Comparison of ENCODE assay signal across 30 cellular contexts in the genomic region with DNA sequence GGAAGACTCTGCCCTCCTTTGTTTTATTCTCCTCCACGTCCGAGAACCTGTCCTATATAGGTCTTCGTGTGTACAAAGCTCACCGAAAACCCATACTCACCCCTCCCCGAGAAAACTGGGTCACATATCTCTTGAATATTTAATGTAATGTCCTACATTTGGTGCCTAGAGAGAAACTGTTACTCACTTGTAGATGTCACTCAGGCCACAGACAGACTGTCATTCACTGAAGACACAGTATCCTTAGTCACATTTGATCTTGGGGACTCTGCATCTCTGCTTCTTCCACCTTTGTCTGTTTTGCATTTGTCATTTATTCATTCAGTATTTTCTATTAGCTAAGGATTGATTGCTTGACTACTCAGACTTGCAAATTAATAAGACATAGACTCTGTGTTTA.
"Had no signal": no experiment of that assay in that cellular context is flagged by ENCODE, and none has a peak within 500 bp of the region (broad histone marks: within the 10 kb centered on the region; RNA-seq: fewer than 3 reads in every experiment).

No MANE protein-coding gene starts in this region.

- H3K9me3 Mint-ChIP-seq: activated CD4-positive, alpha-beta memory T cell treated with anti-CD3 and anti-CD28 coated beads for 36 hours; activated naive CD4-positive, alpha-beta T cell treated with anti-CD3 and anti-CD28 coated beads, Interleukin-2, amount 10 ng/mL, durations not matched to agents 7 days and 5 days; activated T-cell treated with anti-CD3 and anti-CD28 coated beads, Interleukin-2, amount 50 U/mL, for 4 hours; activated T-helper 1 cell treated with anti-CD3 and anti-CD28 coated beads, Interleukin-12 subunit alpha, Interleukin-12 subunit beta, Interleukin-2, Interleukin-4 antibody, amounts not matched to agents 30 ng/mL and 10 ng/mL and 1 ng/mL, durations not matched to agents 14 hours and 24 hours and 36 hours; T-helper 1 cell treated with Interleukin-12 subunit alpha and Interleukin-12 subunit beta and Interleukin-4 antibody, amounts not matched to agents 30 μg/mL and 1 μg/mL, for 36 hours; T-helper 2 cell treated with Interferon-gamma antibody and Interleukin-4, amounts not matched to agents 5 μg/mL and 100 μg/mL, for 36 hours had no signal

- H3K4me1 Mint-ChIP-seq: activated naive CD4-positive, alpha-beta T cell treated with anti-CD3 and anti-CD28 coated beads, Interleukin-2, amount 10 ng/mL, durations not matched to agents 7 days and 5 days had no signal

- H3K36me3 ChIP-seq: ascending aorta, cardiac muscle cell, MG63, Peyer's patch, SJSA1 had no signal

- H3K4me3 Mint-ChIP-seq: activated CD4-positive, alpha-beta memory T cell treated with anti-CD3 and anti-CD28 coated beads for 36 hours; activated naive CD4-positive, alpha-beta T cell treated with anti-CD3 and anti-CD28 coated beads, Interleukin-2, amount 10 ng/mL, durations not matched to agents 7 days and 5 days; activated naive CD8-positive, alpha-beta T cell; activated T-cell treated with anti-CD3 and anti-CD28 coated beads, Interleukin-2, amount 50 U/mL, for 4 hours; activated T-helper 1 cell treated with anti-CD3 and anti-CD28 coated beads, Interleukin-12 subunit alpha, Interleukin-12 subunit beta, Interleukin-2, Interleukin-4 antibody, amounts not matched to agents 30 ng/mL and 10 ng/mL and 1 ng/mL, durations not matched to agents 14 hours and 24 hours and 36 hours; T-helper 1 cell treated with Interleukin-12 subunit alpha and Interleukin-12 subunit beta and Interleukin-4 antibody, amounts not matched to agents 30 μg/mL and 1 μg/mL, for 36 hours; T-helper 2 cell treated with Interferon-gamma antibody and Interleukin-4, amounts not matched to agents 5 μg/mL and 100 μg/mL, for 36 hours had no signal

- H3K4me2 ChIP-seq: SK-N-SH had no signal

- H3K9me3 ChIP-seq: ascending aorta, MG63, Peyer's patch, SJSA1, SK-N-SH had no signal

- FAIRE-seq: TTC549 had no signal

- DNase-seq: activated CD4-positive, alpha-beta memory T cell treated with anti-CD3 and anti-CD28 coated beads for 36 hours; activated CD4-positive, alpha-beta T cell treated with anti-CD3 and anti-CD28 coated beads, Interleukin-2, amount 50 U/mL, for 1 hour; activated CD8-positive, alpha-beta memory T cell treated with anti-CD3 and anti-CD28 coated beads, Interleukin-2, amount 50 U/mL, for 4 hours; activated effector memory CD4-positive, alpha-beta T cell treated with Interleukin-2 at 50 U/mL for 16 hours; activated naive CD4-positive, alpha-beta T cell treated with anti-CD3 and anti-CD28 coated beads, Interleukin-2, amount 10 ng/mL, durations not matched to agents 7 days and 5 days; activated T-cell treated with anti-CD3 and anti-CD28 coated beads for 4 hours; activated T-cell treated with anti-CD3 and anti-CD28 coated beads, Interleukin-2, amount 50 U/mL, for 4 hours; amygdala; Karpas-422; KBM-7; MG63; MV-4-11; NCI-H1092; NCI-H1436 treated with DMSO at 0.1 percent for 48 hours; NCI-H1694 treated with DMSO at 0.1 percent for 48 hours; NCI-H2029; NCI-H345; NCI-H524 treated with DMSO at 0.1 percent for 48 hours; Peyer's patch; RPMI8226; SHP77 treated with DMSO at 0.1 percent for 48 hours; SK-N-SH had no signal

- H3K36me3 Mint-ChIP-seq: activated CD4-positive, alpha-beta memory T cell treated with anti-CD3 and anti-CD28 coated beads for 36 hours; activated naive CD4-positive, alpha-beta T cell treated with anti-CD3 and anti-CD28 coated beads, Interleukin-2, amount 10 ng/mL, durations not matched to agents 7 days and 5 days had no signal

- H3K27ac Mint-ChIP-seq: activated CD4-positive, alpha-beta memory T cell treated with anti-CD3 and anti-CD28 coated beads for 36 hours; activated naive CD4-positive, alpha-beta T cell treated with anti-CD3 and anti-CD28 coated beads, Interleukin-2, amount 10 ng/mL, durations not matched to agents 7 days and 5 days; activated naive CD8-positive, alpha-beta T cell; activated T-helper 1 cell treated with anti-CD3 and anti-CD28 coated beads, Interleukin-12 subunit alpha, Interleukin-12 subunit beta, Interleukin-2, Interleukin-4 antibody, amounts not matched to agents 30 ng/mL and 10 ng/mL and 1 ng/mL, durations not matched to agents 14 hours and 24 hours and 36 hours; T-helper 1 cell treated with Interleukin-12 subunit alpha and Interleukin-12 subunit beta and Interleukin-4 antibody, amounts not matched to agents 30 μg/mL and 1 μg/mL, for 36 hours; T-helper 2 cell treated with Interferon-gamma antibody and Interleukin-4, amounts not matched to agents 5 μg/mL and 100 μg/mL, for 36 hours had no signal

- H3K27ac ChIP-seq: ascending aorta, cardiac muscle cell, Peyer's patch, SJSA1 had no signal

- H3K27me3 ChIP-seq: ascending aorta, cardiac muscle cell, MG63, Peyer's patch, SJSA1 had no signal

- ATAC-seq: activated T-cell treated with anti-CD3 and anti-CD28 coated beads, Interleukin-2, amount 50 U/mL, for 4 hours had no signal

- H3K4me1 ChIP-seq: Peyer's patch, SJSA1 had no signal

- H3K9ac ChIP-seq: SK-N-SH had no signal

- H3K4me3 ChIP-seq: ascending aorta, cardiac muscle cell, MG63, Peyer's patch, SJSA1 had no signal

- H3K27me3 Mint-ChIP-seq: activated CD4-positive, alpha-beta memory T cell treated with anti-CD3 and anti-CD28 coated beads for 36 hours; activated naive CD4-positive, alpha-beta T cell treated with anti-CD3 and anti-CD28 coated beads, Interleukin-2, amount 10 ng/mL, durations not matched to agents 7 days and 5 days; activated naive CD8-positive, alpha-beta T cell had no signal
